In genomic region chr10:21473135-21473534, GRCh38 we compare ENCODE assay signal across 18 cellular contexts.
"Had no signal": no experiment of that assay in that cellular context is flagged by ENCODE, and none has a peak within 500 bp of the region (broad histone marks: within the 10 kb centered on the region; RNA-seq: fewer than 3 reads in every experiment).

No MANE protein-coding gene starts in this region.

- FAIRE-seq: keratinocyte had no signal

- H3K27me3 Mint-ChIP-seq: T-cell had no signal

- H3K36me3 ChIP-seq: suprapubic skin, upper lobe of right lung had no signal

- H3K4me1 Mint-ChIP-seq: T-cell had no signal

- H3K4me3 ChIP-seq: psoas muscle, suprapubic skin, upper lobe of right lung had no signal

- H3K27ac Mint-ChIP-seq: T-cell had no signal

- H3K27me3 ChIP-seq: suprapubic skin, upper lobe of right lung had no signal

- ATAC-seq: activated CD4-positive, CD25-positive, alpha-beta regulatory T cell treated with anti-CD3 and anti-CD28 coated beads, Interleukin-2, amount 50 U/mL, for 24 hours; left lobe of liver; psoas muscle; sciatic nerve; stimulated activated naive CD8-positive, alpha-beta T cell treated with anti-CD3 and anti-CD28 coated beads, Interleukin-15, Interleukin-2, amounts not matched to agents 100 U/mL and 50 U/mL, for 24 hours; T-cell; upper lobe of right lung had no signal

- H3K36me3 Mint-ChIP-seq: T-cell had no signal

- H3K9me3 ChIP-seq: psoas muscle, suprapubic skin, upper lobe of right lung had no signal

- H3K27ac ChIP-seq: psoas muscle, suprapubic skin, upper lobe of right lung had no signal

- H3K4me3 Mint-ChIP-seq: T-cell had no signal

- H3K9me3 Mint-ChIP-seq: T-cell had no signal

- DNase-seq: activated CD4-positive, alpha-beta T cell treated with anti-CD3 and anti-CD28 coated beads, Interleukin-2, amount 50 U/mL, for 1 hour; activated naive CD4-positive, alpha-beta T cell treated with Interleukin-2 at 50 U/mL for 16 hours; activated T-cell treated with anti-CD3 and anti-CD28 coated beads for 4 hours; aorta; cortex of kidney; effector CD4-positive, alpha-beta T cell; foreskin fibroblast; glutamatergic neuron; psoas muscle; stimulated activated naive CD8-positive, alpha-beta T cell treated with anti-CD3 and anti-CD28 coated beads, Interleukin-15, Interleukin-2, amounts not matched to agents 100 U/mL and 50 U/mL, for 24 hours; T-cell; T-helper 9 cell; upper lobe of right lung had no signal

- H3K4me1 ChIP-seq: psoas muscle, suprapubic skin, upper lobe of right lung had no signal
